1 cellular context compared by ENCODE assay signal in the genomic region with DNA sequence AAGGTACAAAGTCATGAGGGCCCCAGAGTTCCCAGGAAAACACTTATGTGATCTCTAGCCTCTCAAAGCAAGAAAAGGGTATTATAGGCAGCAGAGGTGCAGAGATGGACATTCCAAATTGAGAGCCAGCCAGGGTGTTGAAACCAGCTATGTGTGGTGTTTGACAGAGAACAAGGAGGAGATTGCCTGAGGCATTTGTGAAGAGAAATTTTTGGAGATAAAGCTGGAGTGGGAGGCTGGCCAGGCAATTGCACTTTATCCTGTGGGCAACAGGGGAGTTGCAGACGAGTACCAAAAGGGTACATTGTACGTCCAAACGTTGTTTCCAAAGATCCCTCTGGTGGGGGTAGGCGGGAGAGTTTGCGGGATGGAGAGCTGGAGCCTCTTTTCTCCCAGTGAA.
TF ChIP-seq lines count a peak whose summit lies in the region.

No MANE protein-coding gene starts in this region.

TF ChIP-seq in HepG2, 621 proteins besides CTCF, POLR2A, EP300 and RAD21:
- TF ChIP-seq, protein P1, sequence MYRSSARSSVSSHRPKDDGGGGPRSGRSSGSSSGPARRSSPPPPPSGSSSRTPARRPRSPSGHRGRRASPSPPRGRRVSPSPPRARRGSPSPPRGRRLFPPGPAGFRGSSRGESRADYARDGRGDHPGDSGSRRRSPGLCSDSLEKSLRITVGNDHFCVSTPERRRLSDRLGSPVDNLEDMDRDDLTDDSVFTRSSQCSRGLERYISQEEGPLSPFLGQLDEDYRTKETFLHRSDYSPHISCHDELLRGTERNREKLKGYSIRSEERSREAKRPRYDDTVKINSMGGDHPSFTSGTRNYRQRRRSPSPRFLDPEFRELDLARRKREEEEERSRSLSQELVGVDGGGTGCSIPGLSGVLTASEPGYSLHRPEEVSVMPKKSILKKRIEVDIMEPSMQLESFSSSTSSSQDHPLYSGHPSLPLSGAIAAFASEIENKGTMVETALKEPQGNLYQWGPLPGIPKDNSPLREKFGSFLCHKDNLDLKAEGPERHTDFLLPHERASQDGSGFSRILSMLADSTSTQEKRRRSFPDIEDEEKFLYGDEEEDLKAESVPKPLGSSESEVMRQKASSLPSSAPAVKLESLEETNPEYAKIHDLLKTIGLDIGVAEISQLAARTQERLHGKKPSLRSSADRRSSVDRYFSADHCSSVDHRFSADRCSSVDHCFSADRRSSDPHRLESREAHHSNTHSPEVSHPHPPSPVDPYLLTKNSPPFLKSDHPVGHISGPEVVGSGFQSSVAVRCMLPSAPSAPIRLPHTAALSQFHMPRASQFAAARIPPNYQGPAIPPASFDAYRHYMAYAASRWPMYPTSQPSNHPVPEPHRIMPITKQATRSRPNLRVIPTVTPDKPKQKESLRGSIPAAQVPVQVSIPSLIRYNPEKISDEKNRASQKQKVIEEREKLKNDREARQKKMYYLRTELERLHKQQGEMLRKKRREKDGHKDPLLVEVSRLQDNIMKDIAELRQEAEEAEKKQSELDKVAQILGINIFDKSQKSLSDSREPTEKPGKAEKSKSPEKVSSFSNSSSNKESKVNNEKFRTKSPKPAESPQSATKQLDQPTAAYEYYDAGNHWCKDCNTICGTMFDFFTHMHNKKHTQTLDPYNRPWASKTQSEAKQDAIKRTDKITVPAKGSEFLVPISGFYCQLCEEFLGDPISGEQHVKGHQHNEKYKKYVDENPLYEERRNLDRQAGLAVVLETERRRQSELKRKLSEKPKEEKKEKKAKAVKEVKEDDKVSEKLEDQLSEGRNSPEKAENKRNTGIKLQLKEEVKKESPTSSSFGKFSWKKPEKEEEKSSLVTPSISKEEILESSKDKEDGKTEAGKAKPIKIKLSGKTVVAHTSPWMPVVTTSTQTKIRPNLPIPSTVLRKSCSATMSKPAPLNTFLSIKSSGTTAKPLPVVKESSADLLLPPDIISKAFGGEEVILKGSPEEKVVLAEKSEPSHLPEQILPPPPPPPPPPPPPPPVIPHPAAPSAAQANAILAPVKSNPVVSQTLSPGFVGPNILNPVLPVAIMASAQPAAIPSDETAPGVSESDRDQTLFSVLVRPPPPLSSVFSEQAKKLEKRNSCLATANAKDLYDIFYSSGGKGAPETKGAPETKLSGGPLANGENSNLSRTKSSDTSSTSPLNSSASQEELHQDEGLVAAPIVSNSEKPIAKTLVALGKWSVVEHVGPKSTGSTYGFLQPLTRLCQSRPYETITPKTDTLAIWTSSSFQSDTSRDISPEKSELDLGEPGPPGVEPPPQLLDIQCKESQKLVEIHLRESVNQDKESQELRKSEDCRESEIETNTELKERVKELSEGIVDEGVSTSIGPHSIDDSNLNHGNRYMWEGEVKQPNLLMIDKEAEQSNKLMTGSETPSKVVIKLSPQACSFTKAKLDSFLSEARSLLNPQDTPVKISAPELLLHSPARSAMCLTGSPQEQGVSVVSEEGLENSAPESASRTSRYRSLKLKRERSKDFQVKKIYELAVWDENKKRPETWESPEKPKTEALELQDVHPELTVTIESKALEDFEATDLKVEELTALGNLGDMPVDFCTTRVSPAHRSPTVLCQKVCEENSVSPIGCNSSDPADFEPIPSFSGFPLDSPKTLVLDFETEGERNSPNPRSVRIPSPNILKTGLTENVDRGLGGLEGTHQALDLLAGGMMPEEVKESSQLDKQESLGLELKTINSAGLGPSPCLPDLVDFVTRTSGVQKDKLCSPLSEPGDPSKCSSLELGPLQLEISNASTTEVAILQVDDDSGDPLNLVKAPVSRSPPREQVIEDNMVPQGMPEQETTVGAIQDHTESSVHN (CRISPR knock-in tag; IDR thresholded peaks at IDR 0.05): no peak
- TF ChIP-seq, protein P2, sequence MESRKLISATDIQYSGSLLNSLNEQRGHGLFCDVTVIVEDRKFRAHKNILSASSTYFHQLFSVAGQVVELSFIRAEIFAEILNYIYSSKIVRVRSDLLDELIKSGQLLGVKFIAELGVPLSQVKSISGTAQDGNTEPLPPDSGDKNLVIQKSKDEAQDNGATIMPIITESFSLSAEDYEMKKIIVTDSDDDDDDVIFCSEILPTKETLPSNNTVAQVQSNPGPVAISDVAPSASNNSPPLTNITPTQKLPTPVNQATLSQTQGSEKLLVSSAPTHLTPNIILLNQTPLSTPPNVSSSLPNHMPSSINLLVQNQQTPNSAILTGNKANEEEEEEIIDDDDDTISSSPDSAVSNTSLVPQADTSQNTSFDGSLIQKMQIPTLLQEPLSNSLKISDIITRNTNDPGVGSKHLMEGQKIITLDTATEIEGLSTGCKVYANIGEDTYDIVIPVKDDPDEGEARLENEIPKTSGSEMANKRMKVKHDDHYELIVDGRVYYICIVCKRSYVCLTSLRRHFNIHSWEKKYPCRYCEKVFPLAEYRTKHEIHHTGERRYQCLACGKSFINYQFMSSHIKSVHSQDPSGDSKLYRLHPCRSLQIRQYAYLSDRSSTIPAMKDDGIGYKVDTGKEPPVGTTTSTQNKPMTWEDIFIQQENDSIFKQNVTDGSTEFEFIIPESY (CRISPR knock-in tag; IDR thresholded peaks at IDR 0.05): 0 out of 2 replicates have a peak, but pooled peaks have one; percentile 25
